Comparison of ENCODE assay signal across 8 cellular contexts in the genomic region with DNA sequence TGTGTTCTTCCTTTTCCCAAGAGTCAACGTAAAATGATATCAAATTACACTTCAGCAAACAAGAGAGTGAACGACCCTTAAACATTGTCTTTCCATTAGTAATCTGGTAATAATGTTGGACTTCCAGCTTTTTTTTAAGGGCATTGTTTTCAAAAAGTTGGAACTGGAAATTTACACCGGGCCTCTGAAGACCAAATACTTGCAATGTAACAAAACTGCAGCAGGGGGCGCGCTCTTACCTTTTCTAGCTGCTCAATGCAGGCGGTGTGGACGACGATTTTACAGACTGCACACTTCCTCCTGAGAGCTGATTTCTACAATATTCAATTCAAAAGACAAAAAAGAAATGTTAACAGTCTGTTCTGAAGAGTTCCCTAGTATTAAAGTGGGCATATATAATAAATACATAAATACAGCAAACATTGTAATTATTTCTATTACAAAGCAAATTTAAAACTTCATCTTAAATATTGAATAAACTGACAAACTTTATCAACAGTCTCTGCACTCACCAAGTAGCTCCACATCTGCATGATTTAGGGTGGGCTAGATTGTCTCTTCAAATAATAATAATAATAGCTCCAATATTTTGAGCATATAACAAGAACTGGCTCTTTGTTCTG.
DNase-seq lines count a peak whose midpoint lies in the region; ATAC-seq and TF ChIP-seq lines count a peak whose summit lies in the region.

No MANE protein-coding gene starts in this region.

- H3K4me1 ChIP-seq in colonic mucosa: no peaks in the 10 kb centered on the region
- H3K4me1 ChIP-seq in left lung: peaks cover 3 to 5% of the 10 kb centered on the region in 2 donors

- no peak overlapping the region for H3K9ac ChIP-seq in colonic mucosa (ENCODE audit: low read depth in 2 of 2, low read length in 2 of 2)

- no peaks in the 10 kb centered on the region for H3K9me3 ChIP-seq in colonic mucosa
- H3K9me3 ChIP-seq in left lung: no peaks in the 10 kb centered on the region

- intact Hi-C loops in colonic mucosa (cut with DNase I): loop anchor here (1.0 to 5.0 kb wide), 2 partner anchors 242 to 351 kb away; no protein-coding TSS in a partner anchor
- intact Hi-C loops in left lung (cut with DNase I): loop anchor here in 1 of 2 donors (5.0 to 10.0 kb wide), 2 partner anchors 241 to 348 kb away; partner anchors contain the start of gene CREB3L2

- H3K27me3 ChIP-seq in colonic mucosa: no peaks in the 10 kb centered on the region
- no peaks in the 10 kb centered on the region for H3K27me3 ChIP-seq in left lung

- H3K36me3 ChIP-seq in colonic mucosa: no peaks in the 10 kb centered on the region
- H3K36me3 ChIP-seq in left lung: no peaks in the 10 kb centered on the region

- H3K27ac ChIP-seq in colonic mucosa: no peak overlapping the region
- no peak overlapping the region for H3K27ac ChIP-seq in left lung

- DNase-seq in AG09309 (ENCODE audit: low read depth) (peak; percentile 35), NCI-H2227 (lab: John Stamatoyannopoulos, UW; ENCODE audit: unreplicated experiment) (peak; percentile 82), colonic mucosa (peak; percentile 81), left lung (peak; percentile 70 to 77)
- peak; percentile 10 for DNase-seq in activated CD4-positive, alpha-beta T cell treated with anti-CD3 and anti-CD28 coated beads for 1 hour
- peak; percentile 26 to 67 (median 33) for DNase-seq in stimulated activated CD4-positive, alpha-beta T cell treated with anti-CD3 and anti-CD28 coated beads, TNF-alpha, amount 100 ng/mL, for 24 hours (ENCODE audit: low read depth in 3 of 3)

- peak; percentile 82 for TF ChIP-seq CTCF in AG09309 (IDR thresholded peaks at IDR 0.05; ENCODE audit: control insufficient read depth, insufficient read depth, low read depth, low read length, missing control alignments)
- TF ChIP-seq CTCF in colonic mucosa (IDR thresholded peaks at IDR 0.05): peak; percentile 81
- TF ChIP-seq CTCF in left lung (IDR thresholded peaks at IDR 0.05): peak; percentile 73 to 81

- no peak overlapping the region for H3K4me3 ChIP-seq in AG09309 (ENCODE audit: control insufficient read depth, low read depth, low read length)
- H3K4me3 ChIP-seq in colonic mucosa: no peak overlapping the region
- H3K4me3 ChIP-seq in left lung: no peak overlapping the region

- ATAC-seq in GM18861 (IDR thresholded peaks at IDR 0.05; ENCODE audit: unreplicated experiment): peak; percentile 78
- ATAC-seq in HG03175 (IDR thresholded peaks at IDR 0.05; ENCODE audit: unreplicated experiment): peak; percentile 89
- peak; percentile 97 for ATAC-seq in left lung

Comparison
In these comparisons a context has a peak if more than half of its experiments do, and no peak if none do; other contexts are left out.
1. DNase-seq: peak in every context shown above with its lines; median percentile 82 in NCI-H2227; 81 in colonic mucosa; 74 in left lung; 35 in AG09309; 33 in stimulated activated CD4-positive, alpha-beta T cell treated with anti-CD3 and anti-CD28 coated beads, TNF-alpha, amount 100 ng/mL, for 24 hours; 10 in activated CD4-positive, alpha-beta T cell treated with anti-CD3 and anti-CD28 coated beads for 1 hour.